15 cellular contexts compared by ENCODE assay signal in genomic region chr15:45185069-45185779, GRCh38. TPM values are rescaled to one million over a fixed set of nuclear protein-coding genes. Genes with fewer than 3 reads are reported as not detected.
DNase-seq lines count a peak whose midpoint lies in the region; ATAC-seq, FAIRE-seq and TF ChIP-seq lines count a peak whose summit lies in the region.
"Had no signal": no experiment of that assay in that cellular context is flagged by ENCODE, and none has a peak within 500 bp of the region (broad histone marks: within the 10 kb centered on the region; RNA-seq: fewer than 3 reads in every experiment).

No MANE protein-coding gene starts in this region.

- peak overlapping the region in 5 of 8 donors; percentile 11 to 64 (median 19) for H3K27ac Mint-ChIP-seq in CD8-positive, alpha-beta memory T cell
- H3K27ac Mint-ChIP-seq in astrocyte (ENCODE audit: unreplicated experiment), result no peak overlapping the region
- H3K27ac Mint-ChIP-seq in nephron progenitor cell, result peak overlapping the region; percentile 80

- H3K36me3 ChIP-seq in CD8-positive, alpha-beta memory T cell (ENCODE audit: insufficient read depth, low read length), result no peaks in the 10 kb centered on the region
- H3K36me3 ChIP-seq in astrocyte (ENCODE audit: insufficient read depth, low read length), result no peaks in the 10 kb centered on the region
- no peaks in the 10 kb centered on the region for H3K36me3 ChIP-seq in effector memory CD4-positive, alpha-beta T cell (ENCODE audit: control insufficient read depth, insufficient read depth, low read length)

- CTCF ChIA-PET in AG04450 (lab: Charles Lee), result interaction anchor here (1.4 to 5.2 kb wide), 6 partner anchors 13 to 215 kb away, joined by 3 to 38 read pairs (median 10); no protein-coding TSS in a partner anchor
- CTCF ChIA-PET in CD8-positive, alpha-beta memory T cell (lab: Charles Lee), result interaction anchor here (0.8 to 2.0 kb wide), 3 partner anchors 17 to 429 kb away, joined by 3 to 13 read pairs (median 4); no protein-coding TSS in a partner anchor

- H4K20me1 ChIP-seq in astrocyte (ENCODE audit: insufficient read depth, low read length), result peaks cover 11% of the 10 kb centered on the region

- peaks cover 0 to 4% (median 0%) of the 10 kb centered on the region in 3 donors for H3K36me3 Mint-ChIP-seq in CD8-positive, alpha-beta memory T cell
- H3K36me3 Mint-ChIP-seq in astrocyte (ENCODE audit: low read depth, unreplicated experiment) (peaks cover 4% of the 10 kb centered on the region), nephron progenitor cell (ENCODE audit: low read depth) (peaks cover 21% of the 10 kb centered on the region)

- no peak overlapping the region for H3K9ac ChIP-seq in astrocyte (ENCODE audit: low read length)

- peaks cover 20 to 30% (median 21%) of the 10 kb centered on the region in 3 donors for H3K4me1 Mint-ChIP-seq in CD8-positive, alpha-beta memory T cell
- H3K4me1 Mint-ChIP-seq in astrocyte (ENCODE audit: low read depth, unreplicated experiment) (peaks cover 10% of the 10 kb centered on the region), nephron progenitor cell (peaks cover 57% of the 10 kb centered on the region)

- H3K4me3 Mint-ChIP-seq in CD8-positive, alpha-beta memory T cell, result peak overlapping the region in 4 of 7 donors; percentile 30 to 86 (median 74)
- peak overlapping the region; percentile 85 for H3K4me3 Mint-ChIP-seq in astrocyte (ENCODE audit: unreplicated experiment)
- H3K4me3 Mint-ChIP-seq in nephron progenitor cell, result peak overlapping the region; percentile 92
- H3K4me3 Mint-ChIP-seq: CD14-positive monocyte had no signal

- H3K4me2 ChIP-seq in astrocyte (ENCODE audit: low read length), result no peak overlapping the region

- peaks cover 18% of the 10 kb centered on the region for H3K4me1 ChIP-seq in CD8-positive, alpha-beta memory T cell (ENCODE audit: insufficient read depth, low read length)
- peaks cover 16% of the 10 kb centered on the region for H3K4me1 ChIP-seq in astrocyte (ENCODE audit: insufficient read depth, low read length)
- H3K4me1 ChIP-seq in effector memory CD4-positive, alpha-beta T cell (ENCODE audit: control insufficient read depth, insufficient read depth, low read length, poor library complexity, severe bottlenecking), result no peaks in the 10 kb centered on the region

- no peaks in the 10 kb centered on the region for H3K9me3 ChIP-seq in AG04450 (ENCODE audit: control insufficient read depth, insufficient read depth, low read length)
- no peaks in the 10 kb centered on the region for H3K9me3 ChIP-seq in CD8-positive, alpha-beta memory T cell (ENCODE audit: low read length)
- no peaks in the 10 kb centered on the region for H3K9me3 ChIP-seq in astrocyte (ENCODE audit: insufficient read depth, low read depth, low read length)
- no peaks in the 10 kb centered on the region for H3K9me3 ChIP-seq in effector memory CD4-positive, alpha-beta T cell (ENCODE audit: control insufficient read depth, low read length)

- POLR2A ChIA-PET in AG04450 (lab: Yijun Ruan, JAX), result interaction anchor here (1.1 to 1.2 kb wide), 2 partner anchors 13 to 22 kb away, joined by 3 to 4 read pairs; no protein-coding TSS in a partner anchor
- POLR2A ChIA-PET in CD8-positive, alpha-beta memory T cell (lab: Charles Lee), result interaction anchor here (1.0 kb wide), 1 partner anchor 15 kb away, joined by 3 read pairs; no protein-coding TSS in a partner anchor

- no peaks in the 10 kb centered on the region for H3K9me3 Mint-ChIP-seq in CD8-positive, alpha-beta memory T cell
- peaks cover 3% of the 10 kb centered on the region for H3K9me3 Mint-ChIP-seq in astrocyte (ENCODE audit: unreplicated experiment)
- no peaks in the 10 kb centered on the region for H3K9me3 Mint-ChIP-seq in nephron progenitor cell
- H3K9me3 Mint-ChIP-seq: stimulated activated naive CD8-positive, alpha-beta T cell treated with anti-CD3 and anti-CD28 coated beads, Interleukin-15, amount 100 ng/mL, for 72 hours had no signal

- FAIRE-seq in astrocyte (lab: Jason Lieb, UNC), result no peak

- H3K27me3 Mint-ChIP-seq in CD8-positive, alpha-beta memory T cell, result peaks cover 4 to 10% of the 10 kb centered on the region in 2 donors
- H3K27me3 Mint-ChIP-seq in astrocyte (ENCODE audit: low read depth, unreplicated experiment) (peaks cover 12% of the 10 kb centered on the region), nephron progenitor cell (ENCODE audit: low read depth, poor library complexity) (peaks cover 7% of the 10 kb centered on the region)
- H3K27me3 Mint-ChIP-seq: stimulated activated naive CD8-positive, alpha-beta T cell treated with anti-CD3 and anti-CD28 coated beads, Interleukin-15, amount 100 ng/mL, for 72 hours had no signal

- DNase-seq in AG04450 (ENCODE audit: low read depth, low spot score) (no peak), astrocyte (ENCODE audit: low read depth) (no peak), nephron progenitor cell (no peak), left lobe of liver (ENCODE audit: low spot score) (no peak), GM20000 (ENCODE audit: low spot score) (no peak), Right ventricle myocardium inferior (ENCODE audit: missing footprints) (no peak)
- peak in 1 of 5 donors; percentile 30 for DNase-seq in CD8-positive, alpha-beta memory T cell
- DNase-seq in effector memory CD4-positive, alpha-beta T cell, result no peak
- DNase-seq: activated gamma-delta T cell treated with Interleukin-2 at 50 U/mL for 16 hours; NCI-H1417 treated with DMSO at 0.1 percent for 48 hours; SHP77; stimulated activated CD4-positive, alpha-beta T cell treated with anti-CD3 and anti-CD28 coated beads, Interleukin-4, amount 100 ng/mL, for 4 hours; stimulated activated naive CD8-positive, alpha-beta T cell treated with anti-CD3 and anti-CD28 coated beads, Interleukin-15, amount 100 ng/mL, for 72 hours had no signal

- intact Hi-C loops in Right ventricle myocardium inferior (cut with DNase I), result no loop called here

- ATAC-seq in left lobe of liver, result no peak
- no peak for ATAC-seq in Right ventricle myocardium inferior
- ATAC-seq: stimulated activated naive CD8-positive, alpha-beta T cell treated with anti-CD3 and anti-CD28 coated beads, Interleukin-15, amount 100 ng/mL, for 72 hours had no signal

- H3K79me2 ChIP-seq in astrocyte (ENCODE audit: insufficient read depth, low read length), result no peaks in the 10 kb centered on the region

- H3K4me3 ChIP-seq in AG04450 (ENCODE audit: low read depth, low read length) (no peak overlapping the region), astrocyte (ENCODE audit: insufficient read depth, low read depth, low read length) (no peak overlapping the region)
- H3K4me3 ChIP-seq in CD8-positive, alpha-beta memory T cell (ENCODE audit: low read length), result no peak overlapping the region
- H3K4me3 ChIP-seq in effector memory CD4-positive, alpha-beta T cell (ENCODE audit: insufficient read depth, low read depth, low read length, poor library complexity, severe bottlenecking), result no peak overlapping the region

- TF ChIP-seq CTCF in AG04450 (IDR thresholded peaks at IDR 0.05; ENCODE audit: low read depth, low read length), result no peak
- TF ChIP-seq CTCF in astrocyte (IDR thresholded peaks at IDR 0.05; ENCODE audit: insufficient read depth, low read depth, low read length), result no peak
- TF ChIP-seq CTCF in nephron progenitor cell (IDR thresholded peaks at IDR 0.05), result no peak
- no peak for TF ChIP-seq CTCF in GM20000 (IDR thresholded peaks at IDR 0.05; ENCODE audit: extremely low read depth, missing control alignments)

- peaks cover 6% of the 10 kb centered on the region for H3K27me3 ChIP-seq in AG04450 (ENCODE audit: control insufficient read depth, insufficient read depth, low read length)
- H3K27me3 ChIP-seq in CD8-positive, alpha-beta memory T cell (ENCODE audit: insufficient read depth, low read length, poor library complexity, severe bottlenecking), result no peaks in the 10 kb centered on the region
- peaks cover 4% of the 10 kb centered on the region for H3K27me3 ChIP-seq in astrocyte (ENCODE audit: insufficient read depth, low read length)
- H3K27me3 ChIP-seq in effector memory CD4-positive, alpha-beta T cell (replicated peaks; ENCODE audit: control insufficient read depth, insufficient read depth, low read length, poor library complexity, severe bottlenecking), result no peaks in the 10 kb centered on the region

- H2AFZ ChIP-seq in astrocyte (ENCODE audit: low read depth, low read length), result no peak overlapping the region

- H3K27ac ChIP-seq in AG04450 (ENCODE audit: low read depth, low read length), result peak overlapping the region; percentile 2
- no peak overlapping the region for H3K27ac ChIP-seq in CD8-positive, alpha-beta memory T cell (ENCODE audit: low read depth, low read length)
- no peak overlapping the region for H3K27ac ChIP-seq in astrocyte (ENCODE audit: low read depth, low read length)
- H3K27ac ChIP-seq in effector memory CD4-positive, alpha-beta T cell (ENCODE audit: insufficient read depth, low read length, poor library complexity, severe bottlenecking), result no peak overlapping the region

RNA-seq across cellular contexts. Expression of gene SHF, which starts 2.5 kb away (rescaled TPM):
- 4.1 and 4.7 TPM in 2 replicates for polyA plus RNA-seq in AG04450 (2011; rRNA removed)
- 7.0 and 11.5 TPM in 2 replicates for polyA minus RNA-seq in AG04450 (2011; rRNA and poly(A)+ RNA removed)
- total RNA-seq in CD8-positive, alpha-beta memory T cell, result 10 to 100 TPM; 25.4 to 29.5 TPM
- 1.5 TPM for polyA plus RNA-seq in CD8-positive, alpha-beta memory T cell
- total RNA-seq in astrocyte, result 4.3 and 4.6 TPM in 2 replicates
- total RNA-seq in left lobe of liver, result 18.4 TPM
- 3.9 TPM for total RNA-seq in Right ventricle myocardium inferior

RNA-seq across cellular contexts. Expression of gene DUOX1, which starts 55.4 kb away (rescaled TPM):
- polyA plus RNA-seq in AG04450 (2011; rRNA removed), result not detected in 2 replicates
- not detected in 2 replicates for polyA minus RNA-seq in AG04450 (2011; rRNA and poly(A)+ RNA removed)
- total RNA-seq in CD8-positive, alpha-beta memory T cell, result under 1 TPM in 1 of 2 experiments, not detected in 1; 0.11 TPM
- polyA plus RNA-seq in CD8-positive, alpha-beta memory T cell, result 1.2 TPM
- total RNA-seq in astrocyte (0.07 and 0.26 TPM in 2 replicates), left lobe of liver (0.45 TPM), Right ventricle myocardium inferior (1.0 TPM)

RNA-seq across cellular contexts. Expression of gene DUOXA1, which starts 55.5 kb away (rescaled TPM):
- polyA plus RNA-seq in AG04450 (2011; rRNA removed), result not detected in 2 replicates
- not detected in 2 replicates for polyA minus RNA-seq in AG04450 (2011; rRNA and poly(A)+ RNA removed)
- total RNA-seq in CD8-positive, alpha-beta memory T cell, result under 1 TPM in 1 of 2 experiments, not detected in 1; 0.09 TPM
- 0.29 TPM for polyA plus RNA-seq in CD8-positive, alpha-beta memory T cell
- total RNA-seq in astrocyte, result 0.36 and 0.66 TPM in 2 replicates
- not detected for total RNA-seq in left lobe of liver
- total RNA-seq in Right ventricle myocardium inferior, result 0.68 TPM
- total RNA-seq: renal cortical epithelial cell had no signal
- polyA plus RNA-seq: CD14-positive monocyte had no signal
